In the genomic region with DNA sequence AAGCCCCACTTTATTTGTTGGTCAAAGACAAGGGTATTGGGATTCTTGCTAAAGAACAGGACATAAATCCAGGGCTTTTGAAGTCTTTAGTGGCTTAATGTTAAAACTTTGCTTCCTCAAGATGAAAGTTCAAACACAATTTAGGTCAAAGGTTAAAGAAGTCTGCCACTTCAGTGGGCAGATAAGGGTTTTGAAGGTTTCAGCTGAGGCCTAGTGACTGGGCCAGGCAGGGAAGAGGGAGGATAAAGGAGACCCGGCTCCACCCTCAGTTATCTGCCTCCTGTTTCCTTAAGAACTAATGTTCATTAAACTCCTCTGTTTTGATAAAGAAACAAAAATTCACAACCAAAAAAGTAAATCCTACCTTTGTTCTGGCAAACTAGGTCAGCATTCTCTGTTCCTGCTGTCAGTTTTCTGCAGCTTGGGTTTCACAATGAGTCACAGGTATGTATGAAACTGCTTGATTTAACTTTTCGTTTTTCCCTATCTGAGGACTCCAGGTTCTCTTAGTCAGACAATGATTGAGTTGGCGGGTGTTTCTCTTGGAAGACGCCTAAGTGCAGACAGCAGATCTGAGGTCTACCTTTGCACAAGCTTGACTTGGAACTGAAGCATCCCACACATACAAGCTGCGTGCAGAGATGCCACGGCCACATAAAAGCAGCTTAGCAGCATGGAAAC, we compare ENCODE assay signal across 8 cellular contexts.
DNase-seq lines count a peak whose midpoint lies in the region; ATAC-seq and TF ChIP-seq lines count a peak whose summit lies in the region.

No MANE protein-coding gene starts in this region.

- H3K4ac ChIP-seq in H9 (ENCODE audit: low read depth, low read length), result no peak overlapping the region

- H2BK15ac ChIP-seq in H9 (ENCODE audit: low read depth, low read length), result no peak overlapping the region

- POLR2A ChIA-PET in HCT116 (lab: Charles Lee), result no interaction called here

- H4K20me1 ChIP-seq in HCT116 (ENCODE audit: insufficient read depth), result no peaks in the 10 kb centered on the region
- no peaks in the 10 kb centered on the region for H4K20me1 ChIP-seq in H9 (ENCODE audit: control insufficient read depth, insufficient read depth, insufficient read length)

- no peaks in the 10 kb centered on the region for H3K9me2 ChIP-seq in HCT116 (ENCODE audit: insufficient read depth)

- TF ChIP-seq CTCF in HCT116 (IDR thresholded peaks at IDR 0.05 in 2 of 3, conservative IDR thresholded peaks at IDR 0.05 in 1 of 3; ENCODE audit: borderline replicate concordance in 1 of 3, insufficient read depth in 1 of 3, low read depth in 2 of 3, low read length in 2 of 3), result no peak
- TF ChIP-seq CTCF in H9 (conservative IDR thresholded peaks at IDR 0.05), result no peak
- TF ChIP-seq CTCF in type B pancreatic cell (conservative IDR thresholded peaks at IDR 0.05), result no peak

- DNase-seq in HCT116 (ENCODE audit: low read depth, low spot score) (no peak), NCI-H69 (lab: John Stamatoyannopoulos, UW) (peak; percentile 41), inferior parietal cortex (ENCODE audit: extremely low spot score) (peak; percentile 44), NCI-H2081 (lab: John Stamatoyannopoulos, UW) (no peak), pons (ENCODE audit: low spot score) (no peak), H9 (no peak), type B pancreatic cell (ENCODE audit: extremely low spot score, unreplicated experiment) (no peak)

- H3K27ac Mint-ChIP-seq in H9, result no peak overlapping the region; a peak in 1 of 7 replicates
- no peak overlapping the region for H3K27ac Mint-ChIP-seq in type B pancreatic cell

- TF ChIP-seq RAD21 in HCT116 (IDR thresholded peaks at IDR 0.05; ENCODE audit: low read depth), result no peak

- H3K36me3 Mint-ChIP-seq in H9 (ENCODE audit: insufficient read depth in 1 of 3, low read depth in 3 of 3), result peaks cover 0 to 3% (median 0%) of the 10 kb centered on the region in 3 experiments; a peak in 3 of 7 replicates
- no peaks in the 10 kb centered on the region for H3K36me3 Mint-ChIP-seq in type B pancreatic cell

- H3K4me2 ChIP-seq in HCT116 (ENCODE audit: low read length) (peak overlapping the region; percentile 33; the same call in 1 of the 2 replicates), H9 (ENCODE audit: insufficient read depth, insufficient read length, low read length) (no peak overlapping the region)

- intact Hi-C loops in HCT116 (cut with micrococcal nuclease), result loop anchor here (5.0 kb wide), 1 partner anchor 568 kb away; no protein-coding TSS in a partner anchor

- H3K27me3 ChIP-seq in HCT116 (ENCODE audit: insufficient read depth, low read length) (no peaks in the 10 kb centered on the region), H9 (ENCODE audit: insufficient read depth, low read length) (no peaks in the 10 kb centered on the region; the same call in 1 of the 2 replicates)

- H3K4me1 ChIP-seq in HCT116 (ENCODE audit: control insufficient read depth in 1 of 2, insufficient read depth in 2 of 2, low read length in 2 of 2), result peaks cover 10 to 14% of the 10 kb centered on the region in 2 experiments
- peaks cover 3% of the 10 kb centered on the region; the same call in 1 of the 2 replicates for H3K4me1 ChIP-seq in H9 (ENCODE audit: insufficient read depth, low read length)

- no peak overlapping the region for H2BK5ac ChIP-seq in H9 (ENCODE audit: insufficient read length, low read length)

- no peaks in the 10 kb centered on the region for H3K36me3 ChIP-seq in HCT116 (ENCODE audit: control insufficient read depth in 1 of 2, insufficient read depth in 2 of 2, low read length in 2 of 2)

- H3K79me1 ChIP-seq in H9 (ENCODE audit: insufficient read depth, low read depth, low read length, poor library complexity, severe bottlenecking), result no peaks in the 10 kb centered on the region

- ATAC-seq in GM18861 (IDR thresholded peaks at IDR 0.05; ENCODE audit: unreplicated experiment) (peak; percentile 87), HCT116 (no peak)

- no peak overlapping the region for H2AK5ac ChIP-seq in H9 (ENCODE audit: insufficient read length, low read length)

- no peak overlapping the region for H3K23ac ChIP-seq in H9 (ENCODE audit: insufficient read length, low read depth, low read length)

- H3K4me3 ChIP-seq in HCT116 (replicated peaks in 1 of 2; ENCODE audit: low read depth in 1 of 2, low read length in 2 of 2), result no peak overlapping the region

- TF ChIP-seq POLR2A in HCT116 (IDR thresholded peaks at IDR 0.05; ENCODE audit: borderline replicate concordance, extremely low read depth, insufficient read depth, insufficient read length), result no peak

- WGBS in H9 (ENCODE audit: extremely low coverage, insufficient read length, low lambda C conversion rate), result no CpG with 5 or more reads among the region's 6 CpGs

- no peak overlapping the region for H4K5ac ChIP-seq in H9 (ENCODE audit: insufficient read length, low read depth, low read length)

- no peak overlapping the region for H3T11ph ChIP-seq in H9 (ENCODE audit: low read length)

- peaks cover 50 to 51% of the 10 kb centered on the region in 2 experiments for H3K4me1 Mint-ChIP-seq in H9
- H3K4me1 Mint-ChIP-seq in type B pancreatic cell (ENCODE audit: unreplicated experiment), result peaks cover 8% of the 10 kb centered on the region

- H2BK20ac ChIP-seq in H9 (ENCODE audit: low read depth, low read length, poor library complexity, severe bottlenecking), result no peak overlapping the region

- BruUV-seq in HCT116 (replicated peaks; lab: Mats Ljungman, UMichigan), result no TSS peak

- H3K9me3 ChIP-seq in HCT116 (ENCODE audit: control insufficient read depth in 1 of 2, insufficient read depth in 1 of 2, low read depth in 1 of 2, low read length in 2 of 2), result no peaks in the 10 kb centered on the region
- H3K9me3 ChIP-seq in H9 (ENCODE audit: control insufficient read depth, low read depth, low read length), result no peaks in the 10 kb centered on the region

- H3K79me2 ChIP-seq in HCT116 (ENCODE audit: insufficient read depth, low read length) (no peaks in the 10 kb centered on the region), H9 (ENCODE audit: insufficient read depth, low read length) (no peaks in the 10 kb centered on the region; the same call in 1 of the 2 replicates)

- no peak overlapping the region for H3K14ac ChIP-seq in H9 (ENCODE audit: insufficient read depth, low read length)

- H3K27me3 Mint-ChIP-seq in H9 (ENCODE audit: low read depth) (peaks cover 4% of the 10 kb centered on the region; the same call in 1 of the 2 replicates), type B pancreatic cell (peaks cover 66% of the 10 kb centered on the region)

- H2AFZ ChIP-seq in HCT116 (ENCODE audit: low read depth, low read length, poor library complexity, severe bottlenecking) (no peak overlapping the region), H9 (ENCODE audit: low read length) (no peak overlapping the region)

- H4K91ac ChIP-seq in H9 (ENCODE audit: insufficient read length, low read depth, low read length), result no peak overlapping the region

- no peak overlapping the region for H3K18ac ChIP-seq in H9 (ENCODE audit: insufficient read length, low read depth, low read length)

- no peak overlapping the region for H2BK12ac ChIP-seq in H9 (ENCODE audit: insufficient read length, low read depth, low read length)

- H3K23me2 ChIP-seq in H9 (ENCODE audit: insufficient read length, low read depth, low read length, poor library complexity, severe bottlenecking), result no peaks in the 10 kb centered on the region

- H3K56ac ChIP-seq in H9 (ENCODE audit: insufficient read length, low read depth, low read length), result no peak overlapping the region

- no peak overlapping the region for H3K9ac ChIP-seq in HCT116 (ENCODE audit: low read length)
- H3K9ac ChIP-seq in H9 (ENCODE audit: extremely low read depth, insufficient read length, low read length), result no peak overlapping the region

- H3K9me3 Mint-ChIP-seq in H9 (no peaks in the 10 kb centered on the region; a peak in 1 of 5 replicates), type B pancreatic cell (no peaks in the 10 kb centered on the region)

- CTCF ChIA-PET in HCT116 (lab: Charles Lee), result no interaction called here

- H3K27ac ChIP-seq in HCT116 (ENCODE audit: low read depth, low read length) (no peak overlapping the region), H9 (ENCODE audit: insufficient read length, low read depth, low read length) (no peak overlapping the region)

- H4K8ac ChIP-seq in H9 (replicated peaks; ENCODE audit: insufficient read length, low read depth, low read length), result no peak overlapping the region

- RAD21 ChIA-PET in HCT116 (lab: Charles Lee; ENCODE audit: low non-redundant PET in 1 of 2, low total read pairs in 2 of 2, uncharacterized antibody in 2 of 2, unreplicated experiment in 2 of 2), result no interaction called here

- no peak overlapping the region for H2BK120ac ChIP-seq in H9 (ENCODE audit: low read depth, low read length, poor library complexity, severe bottlenecking)

- no peak overlapping the region for H3K4me3 Mint-ChIP-seq in H9
- H3K4me3 Mint-ChIP-seq in type B pancreatic cell, result no peak overlapping the region

TF ChIP-seq in HCT116, 20 proteins besides CTCF, POLR2A, EP300 and RAD21:
- TF ChIP-seq JUND (IDR thresholded peaks at IDR 0.05) (no peak), FOSL1 (IDR thresholded peaks at IDR 0.05; ENCODE audit: low read depth) (0 out of 2 replicates have a peak, but pooled peaks have one; percentile 12)

Comparison
In these comparisons a context has a peak if more than half of its experiments do, and no peak if none do; other contexts are left out.
1. DNase-seq: peak in NCI-H69 (single experiment) and inferior parietal cortex (single experiment); none in HCT116 (single experiment), NCI-H2081 (0 of 2), pons (single experiment), H9 (single experiment) and type B pancreatic cell (single experiment).